In genomic region chr11:61361686-61362541, GRCh38 we compare ENCODE assay signal across 1 cellular context.
TF ChIP-seq lines count a peak whose summit lies in the region.

A gene with protein sequence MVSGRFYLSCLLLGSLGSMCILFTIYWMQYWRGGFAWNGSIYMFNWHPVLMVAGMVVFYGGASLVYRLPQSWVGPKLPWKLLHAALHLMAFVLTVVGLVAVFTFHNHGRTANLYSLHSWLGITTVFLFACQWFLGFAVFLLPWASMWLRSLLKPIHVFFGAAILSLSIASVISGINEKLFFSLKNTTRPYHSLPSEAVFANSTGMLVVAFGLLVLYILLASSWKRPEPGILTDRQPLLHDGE (minus strand): TSS chr11:61361882. CDS start chr11:61356713, 5,169 bp downstream.
Gene TMEM138 (plus strand): TSS chr11:61362374. CDS start chr11:61364391, 2,017 bp downstream.

TF ChIP-seq in HepG2, 621 proteins besides CTCF, POLR2A, EP300 and RAD21 (continued from another document):
- TF ChIP-seq, protein P1, sequence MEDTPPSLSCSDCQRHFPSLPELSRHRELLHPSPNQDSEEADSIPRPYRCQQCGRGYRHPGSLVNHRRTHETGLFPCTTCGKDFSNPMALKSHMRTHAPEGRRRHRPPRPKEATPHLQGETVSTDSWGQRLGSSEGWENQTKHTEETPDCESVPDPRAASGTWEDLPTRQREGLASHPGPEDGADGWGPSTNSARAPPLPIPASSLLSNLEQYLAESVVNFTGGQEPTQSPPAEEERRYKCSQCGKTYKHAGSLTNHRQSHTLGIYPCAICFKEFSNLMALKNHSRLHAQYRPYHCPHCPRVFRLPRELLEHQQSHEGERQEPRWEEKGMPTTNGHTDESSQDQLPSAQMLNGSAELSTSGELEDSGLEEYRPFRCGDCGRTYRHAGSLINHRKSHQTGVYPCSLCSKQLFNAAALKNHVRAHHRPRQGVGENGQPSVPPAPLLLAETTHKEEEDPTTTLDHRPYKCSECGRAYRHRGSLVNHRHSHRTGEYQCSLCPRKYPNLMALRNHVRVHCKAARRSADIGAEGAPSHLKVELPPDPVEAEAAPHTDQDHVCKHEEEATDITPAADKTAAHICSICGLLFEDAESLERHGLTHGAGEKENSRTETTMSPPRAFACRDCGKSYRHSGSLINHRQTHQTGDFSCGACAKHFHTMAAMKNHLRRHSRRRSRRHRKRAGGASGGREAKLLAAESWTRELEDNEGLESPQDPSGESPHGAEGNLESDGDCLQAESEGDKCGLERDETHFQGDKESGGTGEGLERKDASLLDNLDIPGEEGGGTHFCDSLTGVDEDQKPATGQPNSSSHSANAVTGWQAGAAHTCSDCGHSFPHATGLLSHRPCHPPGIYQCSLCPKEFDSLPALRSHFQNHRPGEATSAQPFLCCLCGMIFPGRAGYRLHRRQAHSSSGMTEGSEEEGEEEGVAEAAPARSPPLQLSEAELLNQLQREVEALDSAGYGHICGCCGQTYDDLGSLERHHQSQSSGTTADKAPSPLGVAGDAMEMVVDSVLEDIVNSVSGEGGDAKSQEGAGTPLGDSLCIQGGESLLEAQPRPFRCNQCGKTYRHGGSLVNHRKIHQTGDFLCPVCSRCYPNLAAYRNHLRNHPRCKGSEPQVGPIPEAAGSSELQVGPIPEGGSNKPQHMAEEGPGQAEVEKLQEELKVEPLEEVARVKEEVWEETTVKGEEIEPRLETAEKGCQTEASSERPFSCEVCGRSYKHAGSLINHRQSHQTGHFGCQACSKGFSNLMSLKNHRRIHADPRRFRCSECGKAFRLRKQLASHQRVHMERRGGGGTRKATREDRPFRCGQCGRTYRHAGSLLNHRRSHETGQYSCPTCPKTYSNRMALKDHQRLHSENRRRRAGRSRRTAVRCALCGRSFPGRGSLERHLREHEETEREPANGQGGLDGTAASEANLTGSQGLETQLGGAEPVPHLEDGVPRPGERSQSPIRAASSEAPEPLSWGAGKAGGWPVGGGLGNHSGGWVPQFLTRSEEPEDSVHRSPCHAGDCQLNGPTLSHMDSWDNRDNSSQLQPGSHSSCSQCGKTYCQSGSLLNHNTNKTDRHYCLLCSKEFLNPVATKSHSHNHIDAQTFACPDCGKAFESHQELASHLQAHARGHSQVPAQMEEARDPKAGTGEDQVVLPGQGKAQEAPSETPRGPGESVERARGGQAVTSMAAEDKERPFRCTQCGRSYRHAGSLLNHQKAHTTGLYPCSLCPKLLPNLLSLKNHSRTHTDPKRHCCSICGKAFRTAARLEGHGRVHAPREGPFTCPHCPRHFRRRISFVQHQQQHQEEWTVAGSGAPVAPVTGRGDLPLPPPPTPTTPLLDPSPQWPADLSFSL (CRISPR knock-in tag; IDR thresholded peaks at IDR 0.05) = no peak
- TF ChIP-seq ZNF143 (CRISPR knock-in tag; IDR thresholded peaks at IDR 0.05) (peak; percentile 92), KDM5B (CRISPR knock-in tag; IDR thresholded peaks at IDR 0.05; ENCODE audit: borderline replicate concordance) (peak; percentile 94), ZNF333 (CRISPR knock-in tag; IDR thresholded peaks at IDR 0.05; ENCODE audit: borderline replicate concordance) (0 out of 2 replicates have a peak, but pooled peaks have one; percentile 80), HDAC1 (CRISPR knock-in tag; IDR thresholded peaks at IDR 0.05) (peak; percentile 83), ZNF629 (CRISPR knock-in tag; conservative IDR thresholded peaks at IDR 0.05) (no peak), MAF1 (CRISPR knock-in tag; IDR thresholded peaks at IDR 0.05; ENCODE audit: borderline replicate concordance) (peak; percentile 58), ZNF264 (CRISPR knock-in tag; IDR thresholded peaks at IDR 0.05) (peak; percentile 70; the same call in 1 of the 2 replicates), SPEN (CRISPR knock-in tag; IDR thresholded peaks at IDR 0.05; ENCODE audit: low read depth) (peak; percentile 92), FOXK1 (CRISPR knock-in tag; IDR thresholded peaks at IDR 0.05; ENCODE audit: borderline replicate concordance, low read depth) (peak; percentile 65; the same call in 1 of the 2 replicates), ZNF446 (CRISPR knock-in tag; IDR thresholded peaks at IDR 0.05) (peak; percentile 27; the same call in 1 of the 2 replicates), GMEB2 (CRISPR knock-in tag; IDR thresholded peaks at IDR 0.05; ENCODE audit: low read depth) (0 out of 2 replicates have a peak, but pooled peaks have one; percentile 23), ZBTB38 (CRISPR knock-in tag; IDR thresholded peaks at IDR 0.05) (peak; percentile 56; the same call in 1 of the 2 replicates), TBX3 (IDR thresholded peaks at IDR 0.05; ENCODE audit: borderline replicate concordance) (peak; percentile 41; the same call in 1 of the 2 replicates), ZNF713 (CRISPR knock-in tag; IDR thresholded peaks at IDR 0.05) (no peak), HIC2 (CRISPR knock-in tag; IDR thresholded peaks at IDR 0.05; ENCODE audit: low read depth) (peak; percentile 65; the same call in 1 of the 2 replicates), ZNF556 (CRISPR knock-in tag; IDR thresholded peaks at IDR 0.05; ENCODE audit: borderline replicate concordance) (peak; percentile 81; the same call in 1 of the 2 replicates), FOXC1 (CRISPR knock-in tag; IDR thresholded peaks at IDR 0.05; ENCODE audit: borderline replicate concordance) (peak; percentile 74), NCOA2 (CRISPR knock-in tag; IDR thresholded peaks at IDR 0.05) (peak; percentile 11; the same call in 1 of the 2 replicates)
- TF ChIP-seq, protein P2, sequence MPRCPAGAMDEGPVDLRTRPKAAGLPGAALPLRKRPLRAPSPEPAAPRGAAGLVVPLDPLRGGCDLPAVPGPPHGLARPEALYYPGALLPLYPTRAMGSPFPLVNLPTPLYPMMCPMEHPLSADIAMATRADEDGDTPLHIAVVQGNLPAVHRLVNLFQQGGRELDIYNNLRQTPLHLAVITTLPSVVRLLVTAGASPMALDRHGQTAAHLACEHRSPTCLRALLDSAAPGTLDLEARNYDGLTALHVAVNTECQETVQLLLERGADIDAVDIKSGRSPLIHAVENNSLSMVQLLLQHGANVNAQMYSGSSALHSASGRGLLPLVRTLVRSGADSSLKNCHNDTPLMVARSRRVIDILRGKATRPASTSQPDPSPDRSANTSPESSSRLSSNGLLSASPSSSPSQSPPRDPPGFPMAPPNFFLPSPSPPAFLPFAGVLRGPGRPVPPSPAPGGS (CRISPR knock-in tag; IDR thresholded peaks at IDR 0.05) = peak; percentile 83; the same call in 1 of the 2 replicates
- TF ChIP-seq, protein P3, sequence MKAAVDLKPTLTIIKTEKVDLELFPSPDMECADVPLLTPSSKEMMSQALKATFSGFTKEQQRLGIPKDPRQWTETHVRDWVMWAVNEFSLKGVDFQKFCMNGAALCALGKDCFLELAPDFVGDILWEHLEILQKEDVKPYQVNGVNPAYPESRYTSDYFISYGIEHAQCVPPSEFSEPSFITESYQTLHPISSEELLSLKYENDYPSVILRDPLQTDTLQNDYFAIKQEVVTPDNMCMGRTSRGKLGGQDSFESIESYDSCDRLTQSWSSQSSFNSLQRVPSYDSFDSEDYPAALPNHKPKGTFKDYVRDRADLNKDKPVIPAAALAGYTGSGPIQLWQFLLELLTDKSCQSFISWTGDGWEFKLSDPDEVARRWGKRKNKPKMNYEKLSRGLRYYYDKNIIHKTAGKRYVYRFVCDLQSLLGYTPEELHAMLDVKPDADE (CRISPR knock-in tag; IDR thresholded peaks at IDR 0.05) = no peak
- TF ChIP-seq, protein P4, sequence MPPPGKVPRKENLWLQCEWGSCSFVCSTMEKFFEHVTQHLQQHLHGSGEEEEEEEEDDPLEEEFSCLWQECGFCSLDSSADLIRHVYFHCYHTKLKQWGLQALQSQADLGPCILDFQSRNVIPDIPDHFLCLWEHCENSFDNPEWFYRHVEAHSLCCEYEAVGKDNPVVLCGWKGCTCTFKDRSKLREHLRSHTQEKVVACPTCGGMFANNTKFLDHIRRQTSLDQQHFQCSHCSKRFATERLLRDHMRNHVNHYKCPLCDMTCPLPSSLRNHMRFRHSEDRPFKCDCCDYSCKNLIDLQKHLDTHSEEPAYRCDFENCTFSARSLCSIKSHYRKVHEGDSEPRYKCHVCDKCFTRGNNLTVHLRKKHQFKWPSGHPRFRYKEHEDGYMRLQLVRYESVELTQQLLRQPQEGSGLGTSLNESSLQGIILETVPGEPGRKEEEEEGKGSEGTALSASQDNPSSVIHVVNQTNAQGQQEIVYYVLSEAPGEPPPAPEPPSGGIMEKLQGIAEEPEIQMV (CRISPR knock-in tag; IDR thresholded peaks at IDR 0.05; ENCODE audit: low read depth) = peak; percentile 62; the same call in 1 of the 2 replicates
- TF ChIP-seq, protein P5, sequence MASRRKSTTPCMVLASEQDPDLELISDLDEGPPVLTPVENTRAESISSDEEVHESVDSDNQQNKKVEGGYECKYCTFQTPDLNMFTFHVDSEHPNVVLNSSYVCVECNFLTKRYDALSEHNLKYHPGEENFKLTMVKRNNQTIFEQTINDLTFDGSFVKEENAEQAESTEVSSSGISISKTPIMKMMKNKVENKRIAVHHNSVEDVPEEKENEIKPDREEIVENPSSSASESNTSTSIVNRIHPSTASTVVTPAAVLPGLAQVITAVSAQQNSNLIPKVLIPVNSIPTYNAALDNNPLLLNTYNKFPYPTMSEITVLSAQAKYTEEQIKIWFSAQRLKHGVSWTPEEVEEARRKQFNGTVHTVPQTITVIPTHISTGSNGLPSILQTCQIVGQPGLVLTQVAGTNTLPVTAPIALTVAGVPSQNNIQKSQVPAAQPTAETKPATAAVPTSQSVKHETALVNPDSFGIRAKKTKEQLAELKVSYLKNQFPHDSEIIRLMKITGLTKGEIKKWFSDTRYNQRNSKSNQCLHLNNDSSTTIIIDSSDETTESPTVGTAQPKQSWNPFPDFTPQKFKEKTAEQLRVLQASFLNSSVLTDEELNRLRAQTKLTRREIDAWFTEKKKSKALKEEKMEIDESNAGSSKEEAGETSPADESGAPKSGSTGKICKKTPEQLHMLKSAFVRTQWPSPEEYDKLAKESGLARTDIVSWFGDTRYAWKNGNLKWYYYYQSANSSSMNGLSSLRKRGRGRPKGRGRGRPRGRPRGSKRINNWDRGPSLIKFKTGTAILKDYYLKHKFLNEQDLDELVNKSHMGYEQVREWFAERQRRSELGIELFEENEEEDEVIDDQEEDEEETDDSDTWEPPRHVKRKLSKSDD (CRISPR knock-in tag; IDR thresholded peaks at IDR 0.05; ENCODE audit: low read depth) = 0 out of 2 replicates have a peak, but pooled peaks have one; percentile 63
